ENCODE assay signal across 21 cellular contexts in the genomic region with DNA sequence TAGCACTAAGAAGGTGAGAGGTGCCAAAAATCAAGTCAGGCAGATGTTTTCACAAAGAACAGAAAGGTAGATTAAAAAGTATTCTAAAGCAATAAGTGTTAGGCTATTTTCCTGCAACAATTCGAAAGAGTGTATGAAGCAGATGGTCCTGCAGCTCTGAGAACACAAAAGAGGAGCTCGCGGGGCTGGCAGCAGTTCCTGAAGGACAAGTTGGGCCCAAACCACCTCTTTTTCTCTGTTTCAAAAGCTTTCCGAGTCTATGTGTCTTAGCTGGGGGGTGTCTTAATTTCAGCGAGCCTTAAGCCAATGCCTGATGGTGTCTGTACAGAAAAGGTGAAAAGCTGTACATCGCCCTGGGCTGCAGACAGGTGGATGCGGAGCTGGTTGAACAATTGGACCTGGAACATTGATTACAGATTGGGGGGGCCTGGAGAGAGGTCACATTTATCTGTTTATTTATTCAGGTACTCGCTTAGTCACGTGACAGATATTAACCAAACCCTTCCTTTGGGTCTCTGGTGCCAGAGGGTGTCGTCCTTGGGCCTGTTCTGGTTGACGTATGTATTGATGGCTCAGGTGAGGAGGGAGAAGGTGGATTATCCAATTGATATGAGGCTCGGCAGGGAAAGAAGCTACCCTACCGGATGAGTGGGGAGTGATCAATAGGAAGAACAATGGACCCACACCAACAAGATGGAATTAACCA. TPM values are rescaled to one million over a fixed set of nuclear protein-coding genes. Genes with fewer than 3 reads are reported as not detected.
DNase-seq lines count a peak whose midpoint lies in the region; ATAC-seq and TF ChIP-seq lines count a peak whose summit lies in the region.
"Had no signal": no experiment of that assay in that cellular context is flagged by ENCODE, and none has a peak within 500 bp of the region (broad histone marks: within the 10 kb centered on the region; RNA-seq: fewer than 3 reads in every experiment).

No MANE protein-coding gene starts in this region.

- H3K36me3 Mint-ChIP-seq in brain (no peaks in the 10 kb centered on the region), WTC11 (no peaks in the 10 kb centered on the region)
- H3K36me3 Mint-ChIP-seq: CD14-positive monocyte; CD8-positive, alpha-beta memory T cell had no signal

- no peak overlapping the region for H3K4me3 Mint-ChIP-seq in brain
- no peak overlapping the region for H3K4me3 Mint-ChIP-seq in WTC11
- H3K4me3 Mint-ChIP-seq: CD4-positive, alpha-beta T cell; CD8-positive, alpha-beta memory T cell; HFFc6 had no signal

- H3K27ac Mint-ChIP-seq in brain (peak overlapping the region in 3 of 5 experiments; percentile 7 to 60 (median 17)), WTC11 (no peak overlapping the region)
- H3K27ac Mint-ChIP-seq: CD4-positive, alpha-beta T cell; CD8-positive, alpha-beta memory T cell; HFFc6 had no signal

- CTCF ChIA-PET in WTC11 (lab: Charles Lee): interaction anchor here (1.0 to 1.5 kb wide), 4 partner anchors 9 to 23 kb away, joined by 3 to 4 read pairs (median 3); no protein-coding TSS in a partner anchor

- H3K27me3 Mint-ChIP-seq in brain: peaks cover 2% of the 10 kb centered on the region
- H3K27me3 Mint-ChIP-seq in WTC11 (ENCODE audit: low read depth): no peaks in the 10 kb centered on the region

- peaks cover 0 to 4% (median 0%) of the 10 kb centered on the region in 5 experiments for H3K9me3 Mint-ChIP-seq in brain
- no peaks in the 10 kb centered on the region for H3K9me3 Mint-ChIP-seq in WTC11
- H3K9me3 Mint-ChIP-seq: CD4-positive, alpha-beta T cell; CD8-positive, alpha-beta memory T cell; HFFc6 had no signal

- ATAC-seq in Right ventricle myocardium inferior: no peak
- no peak for ATAC-seq in left ventricle myocardium superior
- no peak for ATAC-seq in HG03175 (IDR thresholded peaks at IDR 0.05; ENCODE audit: unreplicated experiment)
- no peak for ATAC-seq in WTC11
- ATAC-seq: A549 had no signal

- intact Hi-C loops in Right ventricle myocardium inferior (cut with DNase I): no loop called here
- intact Hi-C loops in left ventricle myocardium superior (cut with micrococcal nuclease): no loop called here

- POLR2A ChIA-PET in WTC11 (lab: Charles Lee): no interaction called here

- no peak for TF ChIP-seq CTCF in brain (conservative IDR thresholded peaks at IDR 0.05)
- TF ChIP-seq CTCF in WTC11 (IDR thresholded peaks at IDR 0.05): no peak

- H3K4me1 Mint-ChIP-seq in brain (peaks cover 47% of the 10 kb centered on the region), WTC11 (peaks cover 15% of the 10 kb centered on the region)
- H3K4me1 Mint-ChIP-seq: CD14-positive monocyte; CD8-positive, alpha-beta memory T cell had no signal

- DNase-seq in Right ventricle myocardium inferior (ENCODE audit: missing footprints) (peak; percentile 4), left ventricle myocardium superior (no peak), NCI-H446 treated with DMSO at 0.1 percent for 48 hours (lab: John Stamatoyannopoulos, UW) (peak; percentile 22), mucosa of gallbladder (ENCODE audit: low spot score) (peak; percentile 69), WTC11 (ENCODE audit: low spot score) (no peak)
- DNase-seq: 8988T; ACHN; AML-193; BE2C; CD4-positive, alpha-beta T cell; CD8-positive, alpha-beta memory T cell; DMS 273 treated with DMSO at 0.1 percent for 48 hours; DMS79; EL; GF-D8; GOT3; HFFc6 had no signal

TF ChIP-seq in WTC11, 78 proteins besides CTCF, POLR2A, EP300 and RAD21:
- no peak for TF ChIP-seq ZNF423 (CRISPR knock-in tag; IDR thresholded peaks at IDR 0.05)
- no peak for TF ChIP-seq RORB (CRISPR knock-in tag; IDR thresholded peaks at IDR 0.05)
- TF ChIP-seq, protein P1, sequence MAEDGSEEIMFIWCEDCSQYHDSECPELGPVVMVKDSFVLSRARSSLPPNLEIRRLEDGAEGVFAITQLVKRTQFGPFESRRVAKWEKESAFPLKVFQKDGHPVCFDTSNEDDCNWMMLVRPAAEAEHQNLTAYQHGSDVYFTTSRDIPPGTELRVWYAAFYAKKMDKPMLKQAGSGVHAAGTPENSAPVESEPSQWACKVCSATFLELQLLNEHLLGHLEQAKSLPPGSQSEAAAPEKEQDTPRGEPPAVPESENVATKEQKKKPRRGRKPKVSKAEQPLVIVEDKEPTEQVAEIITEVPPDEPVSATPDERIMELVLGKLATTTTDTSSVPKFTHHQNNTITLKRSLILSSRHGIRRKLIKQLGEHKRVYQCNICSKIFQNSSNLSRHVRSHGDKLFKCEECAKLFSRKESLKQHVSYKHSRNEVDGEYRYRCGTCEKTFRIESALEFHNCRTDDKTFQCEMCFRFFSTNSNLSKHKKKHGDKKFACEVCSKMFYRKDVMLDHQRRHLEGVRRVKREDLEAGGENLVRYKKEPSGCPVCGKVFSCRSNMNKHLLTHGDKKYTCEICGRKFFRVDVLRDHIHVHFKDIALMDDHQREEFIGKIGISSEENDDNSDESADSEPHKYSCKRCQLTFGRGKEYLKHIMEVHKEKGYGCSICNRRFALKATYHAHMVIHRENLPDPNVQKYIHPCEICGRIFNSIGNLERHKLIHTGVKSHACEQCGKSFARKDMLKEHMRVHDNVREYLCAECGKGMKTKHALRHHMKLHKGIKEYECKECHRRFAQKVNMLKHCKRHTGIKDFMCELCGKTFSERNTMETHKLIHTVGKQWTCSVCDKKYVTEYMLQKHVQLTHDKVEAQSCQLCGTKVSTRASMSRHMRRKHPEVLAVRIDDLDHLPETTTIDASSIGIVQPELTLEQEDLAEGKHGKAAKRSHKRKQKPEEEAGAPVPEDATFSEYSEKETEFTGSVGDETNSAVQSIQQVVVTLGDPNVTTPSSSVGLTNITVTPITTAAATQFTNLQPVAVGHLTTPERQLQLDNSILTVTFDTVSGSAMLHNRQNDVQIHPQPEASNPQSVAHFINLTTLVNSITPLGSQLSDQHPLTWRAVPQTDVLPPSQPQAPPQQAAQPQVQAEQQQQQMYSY (CRISPR knock-in tag; IDR thresholded peaks at IDR 0.05): no peak
- no peak for TF ChIP-seq ZNF263 (CRISPR knock-in tag; IDR thresholded peaks at IDR 0.05; ENCODE audit: low read depth)
- TF ChIP-seq, protein P2, sequence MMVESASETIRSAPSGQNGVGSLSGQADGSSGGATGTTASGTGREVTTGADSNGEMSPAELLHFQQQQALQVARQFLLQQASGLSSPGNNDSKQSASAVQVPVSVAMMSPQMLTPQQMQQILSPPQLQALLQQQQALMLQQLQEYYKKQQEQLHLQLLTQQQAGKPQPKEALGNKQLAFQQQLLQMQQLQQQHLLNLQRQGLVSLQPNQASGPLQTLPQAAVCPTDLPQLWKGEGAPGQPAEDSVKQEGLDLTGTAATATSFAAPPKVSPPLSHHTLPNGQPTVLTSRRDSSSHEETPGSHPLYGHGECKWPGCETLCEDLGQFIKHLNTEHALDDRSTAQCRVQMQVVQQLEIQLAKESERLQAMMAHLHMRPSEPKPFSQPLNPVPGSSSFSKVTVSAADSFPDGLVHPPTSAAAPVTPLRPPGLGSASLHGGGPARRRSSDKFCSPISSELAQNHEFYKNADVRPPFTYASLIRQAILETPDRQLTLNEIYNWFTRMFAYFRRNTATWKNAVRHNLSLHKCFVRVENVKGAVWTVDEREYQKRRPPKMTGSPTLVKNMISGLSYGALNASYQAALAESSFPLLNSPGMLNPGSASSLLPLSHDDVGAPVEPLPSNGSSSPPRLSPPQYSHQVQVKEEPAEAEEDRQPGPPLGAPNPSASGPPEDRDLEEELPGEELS (CRISPR knock-in tag; IDR thresholded peaks at IDR 0.05): no peak
- no peak for TF ChIP-seq MYBL2 (CRISPR knock-in tag; IDR thresholded peaks at IDR 0.05)
- TF ChIP-seq, protein P3, sequence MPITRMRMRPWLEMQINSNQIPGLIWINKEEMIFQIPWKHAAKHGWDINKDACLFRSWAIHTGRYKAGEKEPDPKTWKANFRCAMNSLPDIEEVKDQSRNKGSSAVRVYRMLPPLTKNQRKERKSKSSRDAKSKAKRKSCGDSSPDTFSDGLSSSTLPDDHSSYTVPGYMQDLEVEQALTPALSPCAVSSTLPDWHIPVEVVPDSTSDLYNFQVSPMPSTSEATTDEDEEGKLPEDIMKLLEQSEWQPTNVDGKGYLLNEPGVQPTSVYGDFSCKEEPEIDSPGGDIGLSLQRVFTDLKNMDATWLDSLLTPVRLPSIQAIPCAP (CRISPR knock-in tag; IDR thresholded peaks at IDR 0.05): no peak
- TF ChIP-seq NFATC4 (CRISPR knock-in tag; IDR thresholded peaks at IDR 0.05): no peak

RNA-seq across cellular contexts. Expression of gene GRIK4, which starts 24.7 kb away (rescaled TPM):
- total RNA-seq in Right ventricle myocardium inferior: not detected
- 0.22 TPM for total RNA-seq in left ventricle myocardium superior
- 2.4 TPM for polyA plus RNA-seq in brain (ENCODE audit: insufficient read depth, low read depth, low replicate concordance)
- 2.9 TPM for total RNA-seq in mucosa of gallbladder
- 2.9 to 3.6 TPM (median 3.3 TPM) in 3 replicates for total RNA-seq in WTC11 (2021)
- total RNA-seq: CD4-positive, alpha-beta T cell; HFFc6 had no signal
- polyA plus RNA-seq: CD14-positive monocyte; CD8-positive, alpha-beta memory T cell had no signal

Comparison
In these comparisons a context has a peak if more than half of its experiments do, and no peak if none do; other contexts are left out.
1. DNase-seq: peak in Right ventricle myocardium inferior (single experiment), NCI-H446 treated with DMSO at 0.1 percent for 48 hours (single experiment) and mucosa of gallbladder (single experiment); none in left ventricle myocardium superior (single experiment) and WTC11 (single experiment).